Comparison of ENCODE assay signal across 25 cellular contexts in the genomic region with DNA sequence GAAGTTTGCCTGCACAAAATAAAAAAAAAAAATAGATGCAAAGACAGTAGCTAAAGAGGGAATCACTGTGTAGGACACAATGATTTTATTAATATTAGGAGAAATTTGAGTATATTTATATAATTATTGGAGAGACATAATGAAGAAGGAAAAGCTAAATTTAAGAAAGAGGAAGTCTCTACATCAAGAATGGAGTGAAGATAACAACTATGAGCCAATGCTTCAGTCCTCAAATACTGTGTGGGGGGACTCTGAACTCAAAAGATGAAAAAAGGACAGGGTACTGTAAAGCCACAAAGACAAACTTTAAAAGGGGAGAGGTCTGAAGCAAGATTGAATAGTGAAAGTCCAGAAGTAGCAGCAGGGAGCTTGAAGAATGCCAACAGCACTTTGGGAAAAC. TPM values are rescaled to one million over a fixed set of nuclear protein-coding genes. Genes with fewer than 3 reads are reported as not detected.
"Had no signal": no experiment of that assay in that cellular context is flagged by ENCODE, and none has a peak within 500 bp of the region (broad histone marks: within the 10 kb centered on the region; RNA-seq: fewer than 3 reads in every experiment).

No MANE protein-coding gene starts in this region.

- H3K4me3 ChIP-seq: breast epithelium, colonic mucosa, dorsolateral prefrontal cortex, left ventricle myocardium inferior, prostate gland, testis, vagina had no signal

- H3K4me3 Mint-ChIP-seq: activated B cell treated with CpG ODN at 0.5 μM for 24 hours; activated CD4-positive, alpha-beta memory T cell treated with anti-CD3 and anti-CD28 coated beads for 36 hours; activated CD4-positive, alpha-beta T cell treated with anti-CD3 and anti-CD28 coated beads for 36 hours; activated naive CD8-positive, alpha-beta T cell; effector memory CD8-positive, alpha-beta T cell; mesothelial cell of epicardium had no signal

- H3K27me3 ChIP-seq: colonic mucosa, testis, vagina had no signal

- H3K4me1 ChIP-seq: breast epithelium, colonic mucosa, left ventricle myocardium inferior, prostate gland, testis, vagina had no signal

- H3K9me3 ChIP-seq: breast epithelium, colonic mucosa, left ventricle myocardium inferior, prostate gland, testis, vagina had no signal

- H3K27me3 Mint-ChIP-seq: activated B cell treated with CpG ODN at 0.5 μM for 24 hours; activated CD4-positive, alpha-beta memory T cell treated with anti-CD3 and anti-CD28 coated beads for 36 hours; activated CD4-positive, alpha-beta T cell treated with anti-CD3 and anti-CD28 coated beads for 36 hours; activated naive CD8-positive, alpha-beta T cell; effector memory CD8-positive, alpha-beta T cell; naive thymus-derived CD8-positive, alpha-beta T cell had no signal

- H3K27ac ChIP-seq: breast epithelium, colonic mucosa, dorsolateral prefrontal cortex, left ventricle myocardium inferior, prostate gland, testis, vagina had no signal

- H3K36me3 Mint-ChIP-seq: mesothelial cell of epicardium had no signal

- H3K36me3 ChIP-seq: breast epithelium, colonic mucosa, left ventricle myocardium inferior, prostate gland, vagina had no signal

- H3K27ac Mint-ChIP-seq: activated B cell treated with CpG ODN at 0.5 μM for 24 hours; activated CD4-positive, alpha-beta memory T cell treated with anti-CD3 and anti-CD28 coated beads for 36 hours; activated CD4-positive, alpha-beta T cell treated with anti-CD3 and anti-CD28 coated beads for 36 hours; mesothelial cell of epicardium had no signal

- DNase-seq: activated B cell treated with CpG ODN at 0.5 μM for 24 hours; activated CD4-positive, alpha-beta memory T cell treated with anti-CD3 and anti-CD28 coated beads for 36 hours; activated CD4-positive, alpha-beta T cell treated with anti-CD3 and anti-CD28 coated beads for 36 hours; activated effector memory CD4-positive, alpha-beta T cell treated with anti-CD3 and anti-CD28 coated beads, Interleukin-2, amount 50 U/mL, for 16 hours; amniotic stem cell; colonic mucosa; dorsolateral prefrontal cortex; effector memory CD8-positive, alpha-beta T cell; hippocampal formation; kidney glomerular epithelial cell; left ventricle myocardium inferior; mammary epithelial cell; naive thymus-derived CD8-positive, alpha-beta T cell; stimulated activated CD4-positive, alpha-beta T cell treated with anti-CD3 and anti-CD28 coated beads, Interleukin-2, amount 100 ng/mL, for 48 hours; stimulated activated CD8-positive, alpha-beta memory T cell treated with anti-CD3 and anti-CD28 coated beads, Interleukin-4, amount 100 ng/mL, for 48 hours; stimulated activated naive CD4-positive, alpha-beta T cell; testis; trophoblast cell had no signal

- H3K9me3 Mint-ChIP-seq: activated B cell treated with CpG ODN at 0.5 μM for 24 hours; activated CD4-positive, alpha-beta memory T cell treated with anti-CD3 and anti-CD28 coated beads for 36 hours; effector memory CD8-positive, alpha-beta T cell; mesothelial cell of epicardium had no signal

- ATAC-seq: activated CD4-positive, alpha-beta T cell treated with anti-CD3 and anti-CD28 coated beads for 36 hours; effector memory CD8-positive, alpha-beta T cell; esophagus mucosa; naive thymus-derived CD8-positive, alpha-beta T cell had no signal

RNA-seq across cellular contexts. Expression of a gene that starts 44.7 kb away (rescaled TPM):
- total RNA-seq: mammary epithelial cell, osteocyte had no signal
